ENCODE assay signal across 9 cellular contexts in genomic region chrX:56763556-56764152, GRCh38. TPM values are rescaled to one million over a fixed set of nuclear protein-coding genes. Genes with fewer than 3 reads are reported as not detected.
DNase-seq lines count a peak whose midpoint lies in the region; ATAC-seq and TF ChIP-seq lines count a peak whose summit lies in the region.
"Had no signal": no experiment of that assay in that cellular context is flagged by ENCODE, and none has a peak within 500 bp of the region (broad histone marks: within the 10 kb centered on the region; RNA-seq: fewer than 3 reads in every experiment).

No MANE protein-coding gene starts in this region.

- no peaks in the 10 kb centered on the region for H3K9me3 Mint-ChIP-seq in CD4-positive, CD25-positive, alpha-beta regulatory T cell
- no peaks in the 10 kb centered on the region for H3K9me3 Mint-ChIP-seq in activated naive CD4-positive, alpha-beta T cell treated with anti-CD3 and anti-CD28 coated beads, Interleukin-2, amount 50 U/mL, for 72 hours
- no peaks in the 10 kb centered on the region for H3K9me3 Mint-ChIP-seq in memory B cell

- peak in 1 of 2 donors; percentile 32 for ATAC-seq in CD4-positive, CD25-positive, alpha-beta regulatory T cell (ENCODE audit: low read depth in 2 of 2)
- ATAC-seq in HG03025 (IDR thresholded peaks at IDR 0.05; ENCODE audit: low FRiP score, unreplicated experiment), result peak; percentile 31
- no peak for ATAC-seq in activated naive CD4-positive, alpha-beta T cell treated with anti-CD3 and anti-CD28 coated beads, Interleukin-2, amount 50 U/mL, for 72 hours
- ATAC-seq in memory B cell (ENCODE audit: low read depth), result peak; percentile 52
- no peak for ATAC-seq in HG02970 (IDR thresholded peaks at IDR 0.05; ENCODE audit: low FRiP score, unreplicated experiment)

- peak; percentile 37 to 91 (median 89) for DNase-seq in CD4-positive, CD25-positive, alpha-beta regulatory T cell
- no peak for DNase-seq in activated naive CD4-positive, alpha-beta T cell treated with anti-CD3 and anti-CD28 coated beads, Interleukin-2, amount 50 U/mL, for 72 hours (ENCODE audit: low spot score in 2 of 2)
- peak; percentile 26 to 71 for DNase-seq in memory B cell (ENCODE audit: low spot score in 2 of 2)
- DNase-seq in NCI-H1930 (lab: John Stamatoyannopoulos, UW), result no peak
- DNase-seq in RWPE1 (ENCODE audit: low spot score), result no peak
- DNase-seq in SJCRH30, result no peak

- no peaks in the 10 kb centered on the region for H3K27me3 Mint-ChIP-seq in CD4-positive, CD25-positive, alpha-beta regulatory T cell
- no peaks in the 10 kb centered on the region for H3K27me3 Mint-ChIP-seq in memory B cell

- H3K27ac ChIP-seq in CD4-positive, CD25-positive, alpha-beta regulatory T cell (ENCODE audit: insufficient read depth, low read length, poor library complexity, severe bottlenecking), result peak overlapping the region; percentile 79
- no peak overlapping the region for H3K27ac ChIP-seq in RWPE1
- H3K27ac ChIP-seq in SJCRH30, result no peak overlapping the region
- H3K27ac ChIP-seq: cardiac muscle cell had no signal

- H3K27ac Mint-ChIP-seq in CD4-positive, CD25-positive, alpha-beta regulatory T cell, result peak overlapping the region; percentile 90 to 92 (median 90)
- H3K27ac Mint-ChIP-seq in activated naive CD4-positive, alpha-beta T cell treated with anti-CD3 and anti-CD28 coated beads, Interleukin-2, amount 50 U/mL, for 72 hours, result peak overlapping the region; percentile 60 to 93
- peak overlapping the region; percentile 90 for H3K27ac Mint-ChIP-seq in memory B cell

- H3K27me3 ChIP-seq in CD4-positive, CD25-positive, alpha-beta regulatory T cell (ENCODE audit: control insufficient read depth, insufficient read depth, low read length), result no peaks in the 10 kb centered on the region
- H3K27me3 ChIP-seq in SJCRH30, result no peaks in the 10 kb centered on the region
- H3K27me3 ChIP-seq: cardiac muscle cell had no signal

- H3K4me3 Mint-ChIP-seq in CD4-positive, CD25-positive, alpha-beta regulatory T cell, result peak overlapping the region; percentile 92 to 96 (median 94)
- peak overlapping the region; percentile 84 for H3K4me3 Mint-ChIP-seq in memory B cell

- H3K4me1 Mint-ChIP-seq in CD4-positive, CD25-positive, alpha-beta regulatory T cell, result peaks cover 17 to 67% (median 34%) of the 10 kb centered on the region in 4 donors
- peaks cover 39% of the 10 kb centered on the region for H3K4me1 Mint-ChIP-seq in memory B cell

- H3K4me3 ChIP-seq in CD4-positive, CD25-positive, alpha-beta regulatory T cell (ENCODE audit: low read depth, low read length), result peak overlapping the region; percentile 48
- H3K4me3 ChIP-seq in SJCRH30, result no peak overlapping the region
- H3K4me3 ChIP-seq: cardiac muscle cell had no signal

- CTCF ChIA-PET in RWPE1 (lab: Yijun Ruan, JAX), result no interaction called here

- TF ChIP-seq CTCF in RWPE1 (conservative IDR thresholded peaks at IDR 0.05; ENCODE audit: low read depth), result no peak

- no peaks in the 10 kb centered on the region for H3K36me3 ChIP-seq in CD4-positive, CD25-positive, alpha-beta regulatory T cell (ENCODE audit: control insufficient read depth, insufficient read depth, low read length)
- no peaks in the 10 kb centered on the region for H3K36me3 ChIP-seq in SJCRH30
- H3K36me3 ChIP-seq: cardiac muscle cell had no signal

- peaks cover 49% of the 10 kb centered on the region for H3K4me1 ChIP-seq in CD4-positive, CD25-positive, alpha-beta regulatory T cell (ENCODE audit: control insufficient read depth, insufficient read depth, low read length, poor library complexity, severe bottlenecking)
- no peaks in the 10 kb centered on the region for H3K4me1 ChIP-seq in SJCRH30

- no peaks in the 10 kb centered on the region for H3K36me3 Mint-ChIP-seq in CD4-positive, CD25-positive, alpha-beta regulatory T cell
- peaks cover 11 to 14% of the 10 kb centered on the region in 2 donors for H3K36me3 Mint-ChIP-seq in activated naive CD4-positive, alpha-beta T cell treated with anti-CD3 and anti-CD28 coated beads, Interleukin-2, amount 50 U/mL, for 72 hours
- H3K36me3 Mint-ChIP-seq in memory B cell, result no peaks in the 10 kb centered on the region

- H3K9me3 ChIP-seq in CD4-positive, CD25-positive, alpha-beta regulatory T cell (ENCODE audit: control insufficient read depth in 2 of 2, low read length in 2 of 2), result no peaks in the 10 kb centered on the region
- H3K9me3 ChIP-seq in SJCRH30 (replicated peaks), result no peaks in the 10 kb centered on the region

- POLR2A ChIA-PET in RWPE1 (lab: Yijun Ruan, JAX; ENCODE audit: low non-redundant PET), result no interaction called here

RNA-seq across cellular contexts. Expression of gene NBDY, which starts 34.6 kb away (rescaled TPM):
- total RNA-seq in CD4-positive, CD25-positive, alpha-beta regulatory T cell, result 29.0 TPM
- 10 to 100 TPM; 47.3 to 61.5 (median 56.0) TPM for polyA plus RNA-seq in CD4-positive, CD25-positive, alpha-beta regulatory T cell
- 10 to 100 TPM; 52.3 to 63.6 TPM for total RNA-seq in activated naive CD4-positive, alpha-beta T cell treated with anti-CD3 and anti-CD28 coated beads, Interleukin-2, amount 50 U/mL, for 72 hours
- total RNA-seq in SJCRH30 (2014; rRNA removed; shearing (Covaris generic)), result 14.6 and 16.2 TPM in 2 replicates

Comparison
In these comparisons a context has a peak if more than half of its experiments do, and no peak if none do; other contexts are left out.
1. ATAC-seq: peak in HG03025 (single experiment) and memory B cell (single experiment); none in activated naive CD4-positive, alpha-beta T cell treated with anti-CD3 and anti-CD28 coated beads, Interleukin-2, amount 50 U/mL, for 72 hours (0 of 2) and HG02970 (single experiment).
2. DNase-seq: peak in CD4-positive, CD25-positive, alpha-beta regulatory T cell (3 of 3) and memory B cell (2 of 2); none in activated naive CD4-positive, alpha-beta T cell treated with anti-CD3 and anti-CD28 coated beads, Interleukin-2, amount 50 U/mL, for 72 hours (0 of 2), NCI-H1930 (0 of 2), RWPE1 (single experiment) and SJCRH30 (0 of 2).
3. Peak in every context shown above with its lines, with median percentiles within 50 percentile points of each other: H3K27ac Mint-ChIP-seq.